9 cellular contexts compared by ENCODE assay signal in genomic region chr19:39273859-39274258, GRCh38. TPM values are rescaled to one million over a fixed set of nuclear protein-coding genes. Genes with fewer than 3 reads are reported as not detected.
"Had no signal": no experiment of that assay in that cellular context is flagged by ENCODE, and none has a peak within 500 bp of the region (broad histone marks: within the 10 kb centered on the region; RNA-seq: fewer than 3 reads in every experiment).

No MANE protein-coding gene starts in this region.

RNA-seq across cellular contexts. Expression of gene IFNL2, which starts 5.7 kb away (rescaled TPM):
- total RNA-seq: HT1080, LHCN-M2, NCI-H460, PC-9, Peyer's patch, Right ventricle myocardium inferior, RPMI7951, SJCRH30 had no signal
- polyA plus RNA-seq: IgD-negative memory B cell had no signal

RNA-seq across cellular contexts. Expression of gene IFNL1, which starts 22.3 kb away (rescaled TPM):
- total RNA-seq: HT1080, LHCN-M2, NCI-H460, PC-9, Peyer's patch, Right ventricle myocardium inferior, RPMI7951, SJCRH30 had no signal
- polyA plus RNA-seq: IgD-negative memory B cell had no signal

RNA-seq across cellular contexts. Expression of gene IFNL4, which starts 25.2 kb away (rescaled TPM):
- total RNA-seq: HT1080, LHCN-M2, NCI-H460, PC-9, Peyer's patch, Right ventricle myocardium inferior, RPMI7951, SJCRH30 had no signal
- polyA plus RNA-seq: IgD-negative memory B cell had no signal

RNA-seq across cellular contexts. Expression of gene IFNL3, which starts 29.1 kb away (rescaled TPM):
- total RNA-seq: HT1080, LHCN-M2, NCI-H460, PC-9, Peyer's patch, Right ventricle myocardium inferior, RPMI7951, SJCRH30 had no signal
- polyA plus RNA-seq: IgD-negative memory B cell had no signal

RNA-seq across cellular contexts. Expression of gene LRFN1, which starts 46.8 kb away (rescaled TPM):
- total RNA-seq: LHCN-M2 had no signal
